21 cellular contexts compared by ENCODE assay signal in the genomic region with DNA sequence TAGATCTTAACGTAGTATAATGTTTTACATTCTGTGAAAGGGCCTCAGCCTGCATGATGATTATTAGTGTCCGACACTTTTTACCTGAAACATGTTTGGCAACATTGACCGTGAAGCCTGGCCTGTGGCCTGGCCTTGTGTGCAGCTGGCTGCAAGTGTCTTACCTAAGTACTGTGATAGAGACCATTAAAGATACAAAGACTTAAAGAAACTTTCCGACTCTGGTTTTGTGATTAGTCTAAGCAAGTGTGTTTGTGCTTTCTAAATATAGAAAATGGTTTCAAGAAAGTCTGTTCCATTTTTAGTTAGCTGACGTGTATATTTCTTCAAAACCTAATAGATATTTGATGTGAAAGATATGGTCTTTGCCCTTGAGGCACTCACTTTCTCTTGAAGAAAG.
DNase-seq lines count a peak whose midpoint lies in the region; ATAC-seq and TF ChIP-seq lines count a peak whose summit lies in the region.
"Had no signal": no experiment of that assay in that cellular context is flagged by ENCODE, and none has a peak within 500 bp of the region (broad histone marks: within the 10 kb centered on the region; RNA-seq: fewer than 3 reads in every experiment).

No MANE protein-coding gene starts in this region.

- H3K4me2 ChIP-seq in mesenchymal stem cell (ENCODE audit: low read length, poor library complexity, severe bottlenecking) = no peak overlapping the region

- no peak overlapping the region for H2AK5ac ChIP-seq in mesenchymal stem cell (ENCODE audit: low read length, severe bottlenecking)

- H3K36me3 Mint-ChIP-seq in activated T-cell treated with anti-CD3 and anti-CD28 coated beads, Interleukin-2, amount 50 U/mL, for 4 hours (ENCODE audit: insufficient read depth) = no peaks in the 10 kb centered on the region

- peak; percentile 90 for ATAC-seq in GM18519 (IDR thresholded peaks at IDR 0.05; ENCODE audit: low FRiP score, unreplicated experiment)
- ATAC-seq in GM21723 (IDR thresholded peaks at IDR 0.05; ENCODE audit: unreplicated experiment) = peak; percentile 69
- ATAC-seq in HG03135 (IDR thresholded peaks at IDR 0.05; ENCODE audit: unreplicated experiment) = peak; percentile 47
- ATAC-seq in heart left ventricle = no peak
- no peak for ATAC-seq in activated T-cell treated with anti-CD3 and anti-CD28 coated beads, Interleukin-2, amount 50 U/mL, for 4 hours
- ATAC-seq: activated T-cell treated with anti-CD3 and anti-CD28 coated beads, Interleukin-2, amount 50 U/mL, for 72 hours; SK-N-SH treated with all-trans-retinoic acid at 6 μM for 48 hours; upper lobe of right lung had no signal

- no peak overlapping the region for H2BK120ac ChIP-seq in mesenchymal stem cell (ENCODE audit: low read depth, low read length)

- in situ Hi-C loops in KBM-7 (cut with MboI; ENCODE audit: low pct_unique_long_range_greater_than_20kb, low sequenced_read_pairs) = no loop called here

- peaks cover 3% of the 10 kb centered on the region for H3K9me3 Mint-ChIP-seq in activated T-cell treated with anti-CD3 and anti-CD28 coated beads, Interleukin-2, amount 50 U/mL, for 4 hours
- H3K9me3 Mint-ChIP-seq: endodermal cell, H9 had no signal

- H3K23ac ChIP-seq in mesenchymal stem cell (ENCODE audit: low read length in 2 of 2) = no peak overlapping the region

- no peaks in the 10 kb centered on the region for H3K79me1 ChIP-seq in mesenchymal stem cell (replicated peaks; ENCODE audit: low read length, poor library complexity, severe bottlenecking)

- intact Hi-C loops in heart left ventricle (cut with DNase I) = no loop called here

- H4K91ac ChIP-seq in mesenchymal stem cell (ENCODE audit: low read length) = no peak overlapping the region

- H4K8ac ChIP-seq in mesenchymal stem cell (ENCODE audit: low read length) = no peak overlapping the region

- WGBS in mesenchymal stem cell = 69% methylated on average over 4 of the region's 5 CpGs
- WGBS in heart left ventricle, 4 donors = 35 to 45% (median 41%) methylated on average over 5 of the region's 5 CpGs

- no peak overlapping the region for H3K9ac ChIP-seq in mesenchymal stem cell (ENCODE audit: low read length)

- no peak overlapping the region for H2BK12ac ChIP-seq in mesenchymal stem cell (ENCODE audit: low read length in 2 of 2)

- H3K18ac ChIP-seq in mesenchymal stem cell (ENCODE audit: low read depth in 1 of 2, low read length in 2 of 2) = peak overlapping the region in 1 of 2 experiments; percentile 28

- H3K4me3 Mint-ChIP-seq in activated T-cell treated with anti-CD3 and anti-CD28 coated beads, Interleukin-2, amount 50 U/mL, for 4 hours = no peak overlapping the region
- H3K4me3 Mint-ChIP-seq: activated T-cell treated with anti-CD3 and anti-CD28 coated beads, Interleukin-2, amount 50 U/mL, for 72 hours; B cell; endodermal cell; H9 had no signal

- no peaks in the 10 kb centered on the region for H3K4me1 Mint-ChIP-seq in activated T-cell treated with anti-CD3 and anti-CD28 coated beads, Interleukin-2, amount 50 U/mL, for 4 hours (ENCODE audit: low read depth)
- H3K4me1 Mint-ChIP-seq: endodermal cell, H9 had no signal

- H3K27me3 ChIP-seq in mesenchymal stem cell (ENCODE audit: control insufficient read depth in 1 of 2, insufficient read depth in 1 of 2, low read length in 2 of 2) = no peaks in the 10 kb centered on the region
- no peaks in the 10 kb centered on the region for H3K27me3 ChIP-seq in heart left ventricle
- H3K27me3 ChIP-seq: sigmoid colon, upper lobe of right lung had no signal

- no peaks in the 10 kb centered on the region for H3K27me3 Mint-ChIP-seq in activated T-cell treated with anti-CD3 and anti-CD28 coated beads, Interleukin-2, amount 50 U/mL, for 4 hours (ENCODE audit: low read depth)
- H3K27me3 Mint-ChIP-seq: B cell had no signal

- H3K9me3 ChIP-seq in mesenchymal stem cell (ENCODE audit: control insufficient read depth, low read length) = no peaks in the 10 kb centered on the region
- H3K9me3 ChIP-seq in heart left ventricle = no peaks in the 10 kb centered on the region
- H3K9me3 ChIP-seq: left ventricle myocardium inferior, sigmoid colon, upper lobe of right lung had no signal

- H3K4ac ChIP-seq in mesenchymal stem cell (ENCODE audit: low read depth in 1 of 2, low read length in 2 of 2) = no peak overlapping the region

- no peak overlapping the region for H2AFZ ChIP-seq in mesenchymal stem cell (ENCODE audit: low read depth, low read length)

- no peak for TF ChIP-seq POLR2A in heart left ventricle (IDR thresholded peaks at IDR 0.05)

- H3K27ac ChIP-seq in mesenchymal stem cell (ENCODE audit: low read length, poor library complexity, severe bottlenecking) (no peak overlapping the region), heart left ventricle (no peak overlapping the region)
- H3K27ac ChIP-seq: left ventricle myocardium inferior, sigmoid colon, upper lobe of right lung had no signal

- H3K4me1 ChIP-seq in mesenchymal stem cell (ENCODE audit: control insufficient read depth, insufficient read depth, low read depth, low read length) (no peaks in the 10 kb centered on the region), heart left ventricle (no peaks in the 10 kb centered on the region)
- H3K4me1 ChIP-seq: left ventricle myocardium inferior, sigmoid colon, upper lobe of right lung had no signal

- DNase-seq in mesenchymal stem cell (peak; percentile 20), heart left ventricle (no peak), KBM-7 (no peak), NCI-H2171 (lab: John Stamatoyannopoulos, UW) (no peak)
- no peak for DNase-seq in activated T-cell treated with anti-CD3 and anti-CD28 coated beads, Interleukin-2, amount 50 U/mL, for 4 hours
- DNase-seq: activated CD4-positive, alpha-beta T cell treated with anti-CD3 and anti-CD28 coated beads, Interleukin-2, amount 50 U/mL, for 48 hours; activated T-cell treated with anti-CD3 and anti-CD28 coated beads, Interleukin-2, amount 50 U/mL, for 72 hours; caudate nucleus; endodermal cell; H9; left ventricle myocardium inferior; NCI-H510A treated with DMSO at 0.1 percent for 48 hours; OCI-M1; sigmoid colon; stimulated activated CD4-positive, alpha-beta T cell treated with anti-CD3 and anti-CD28 coated beads, Interleukin-2, amount 100 ng/mL, for 48 hours; upper lobe of right lung had no signal

- H3K14ac ChIP-seq in mesenchymal stem cell (ENCODE audit: low read length in 2 of 2) = no peak overlapping the region

- no peak overlapping the region for H2BK15ac ChIP-seq in mesenchymal stem cell (ENCODE audit: low read depth, poor library complexity, severe bottlenecking)

- no peak for TF ChIP-seq CTCF in heart left ventricle (IDR thresholded peaks at IDR 0.05)

- H3K36me3 ChIP-seq in mesenchymal stem cell (ENCODE audit: control insufficient read depth in 1 of 2, insufficient read depth in 2 of 2, low read depth in 1 of 2, low read length in 2 of 2) (no peaks in the 10 kb centered on the region), heart left ventricle (no peaks in the 10 kb centered on the region)
- H3K36me3 ChIP-seq: left ventricle myocardium inferior, sigmoid colon, upper lobe of right lung had no signal

- no peak overlapping the region for H2BK5ac ChIP-seq in mesenchymal stem cell (ENCODE audit: low read depth, low read length, poor library complexity, severe bottlenecking)

- H3K4me3 ChIP-seq in mesenchymal stem cell (ENCODE audit: insufficient read depth in 1 of 2, low read depth in 1 of 2, low read length in 2 of 2) (no peak overlapping the region), heart left ventricle (no peak overlapping the region)
- H3K4me3 ChIP-seq: left ventricle myocardium inferior, sigmoid colon, upper lobe of right lung had no signal

Comparison
In these comparisons a context has a peak if more than half of its experiments do, and no peak if none do; other contexts are left out.
1. ATAC-seq: peak in GM18519 (single experiment), GM21723 (single experiment) and HG03135 (single experiment); none in heart left ventricle (0 of 4) and activated T-cell treated with anti-CD3 and anti-CD28 coated beads, Interleukin-2, amount 50 U/mL, for 4 hours (0 of 2).